ENCODE assay signal across 15 cellular contexts in genomic region chr2:187390891-187391290, GRCh38. TPM values are rescaled to one million over a fixed set of nuclear protein-coding genes. Genes with fewer than 3 reads are reported as not detected.
DNase-seq lines count a peak whose midpoint lies in the region; ATAC-seq, FAIRE-seq and TF ChIP-seq lines count a peak whose summit lies in the region.
"Had no signal": no experiment of that assay in that cellular context is flagged by ENCODE, and none has a peak within 500 bp of the region (broad histone marks: within the 10 kb centered on the region; RNA-seq: fewer than 3 reads in every experiment).

No MANE protein-coding gene starts in this region.

- TF ChIP-seq CTCF in A549 (IDR thresholded peaks at IDR 0.05) (no peak), RWPE2 (IDR thresholded peaks at IDR 0.05; ENCODE audit: poor library complexity, severe bottlenecking) (no peak), fibroblast of mammary gland (conservative IDR thresholded peaks at IDR 0.05; ENCODE audit: control insufficient read depth, insufficient read depth, low read depth, low read length) (no peak)

- no peaks in the 10 kb centered on the region for H3K9me3 ChIP-seq in A549
- H3K9me3 ChIP-seq in RWPE2 (ENCODE audit: severe bottlenecking), result no peaks in the 10 kb centered on the region
- H3K9me3 ChIP-seq: ovary, testis had no signal

- TF ChIP-seq POLR2A in A549 (IDR thresholded peaks at IDR 0.05; ENCODE audit: low read length) (no peak), H54 (IDR thresholded peaks at IDR 0.05; ENCODE audit: low read depth, low read length) (no peak)

- ATAC-seq in A549 (peak; percentile 99 to 100), RWPE2 (ENCODE audit: low read depth) (peak; percentile 99)
- ATAC-seq: T-cell had no signal

- TF ChIP-seq EP300 in A549 (IDR thresholded peaks at IDR 0.05), result no peak

- 0% methylated on average over 1 of the region's 1 CpG for WGBS in A549 (ENCODE audit: missing lambda C conversion rate)

- no peak for TF ChIP-seq RAD21 in A549 (conservative IDR thresholded peaks at IDR 0.05 in 1 of 2, IDR thresholded peaks at IDR 0.05 in 1 of 2)

- CTCF ChIA-PET in A549 (lab: Yijun Ruan, JAX), result no interaction called here

- H3K4me3 ChIP-seq in A549 (no peak overlapping the region), RWPE2 (ENCODE audit: severe bottlenecking) (no peak overlapping the region), fibroblast of mammary gland (ENCODE audit: control insufficient read depth, low read depth, low read length) (no peak overlapping the region)
- H3K4me3 ChIP-seq: left ventricle myocardium inferior, ovary, testis had no signal

- POLR2A ChIA-PET in A549 (lab: Yijun Ruan, JAX), result interaction anchor here (1.0 kb wide), 1 partner anchor 13 kb away, joined by 3 read pairs; no protein-coding TSS in a partner anchor

- in situ Hi-C loops in KBM-7 (cut with MboI; ENCODE audit: low pct_unique_long_range_greater_than_20kb, low sequenced_read_pairs), result no loop called here

- DNase-seq in A549 (ENCODE audit: low read depth in 1 of 2, low spot score in 1 of 2) (peak; percentile 13 to 80), H54 (ENCODE audit: insufficient read length, low spot score) (peak; percentile 41), RWPE2 (ENCODE audit: low spot score) (no peak), fibroblast of mammary gland (ENCODE audit: low read depth) (peak; percentile 84), cerebellum (ENCODE audit: low spot score) (no peak), GF-D8 (lab: John Stamatoyannopoulos, UW) (no peak), NCI-H2227 treated with DMSO at 0.1 percent for 48 hours (lab: John Stamatoyannopoulos, UW) (no peak), KBM-7 (no peak)
- DNase-seq: amygdala, C1 segment of cervical spinal cord, left ventricle myocardium inferior, NCI-H524, ovary, T-cell, testis had no signal

- no peaks in the 10 kb centered on the region for H3K27me3 ChIP-seq in RWPE2 (ENCODE audit: insufficient read depth, poor library complexity, severe bottlenecking)
- H3K27me3 ChIP-seq: ovary, testis had no signal

- H3K4me2 ChIP-seq in A549, result peak overlapping the region; percentile 25; the same call in 2 of the 3 replicates

- H3K27ac ChIP-seq in A549 (no peak overlapping the region), RWPE2 (ENCODE audit: poor library complexity, severe bottlenecking) (no peak overlapping the region)
- H3K27ac ChIP-seq: left ventricle myocardium inferior, ovary, testis had no signal

- no peak for FAIRE-seq in A549 (lab: Jason Lieb, UNC)
- peak; percentile 98 for FAIRE-seq in H54 (lab: Jason Lieb, UNC)

- H3K4me1 ChIP-seq in A549, result peaks cover 13% of the 10 kb centered on the region
- H3K4me1 ChIP-seq in RWPE2 (ENCODE audit: insufficient read depth, poor library complexity, severe bottlenecking), result peaks cover 10% of the 10 kb centered on the region
- H3K4me1 ChIP-seq: left ventricle myocardium inferior, testis had no signal

- H3K36me3 ChIP-seq in RWPE2 (ENCODE audit: low read depth), result no peaks in the 10 kb centered on the region
- H3K36me3 ChIP-seq: ovary had no signal

TF ChIP-seq in A549, 52 proteins besides CTCF, POLR2A, EP300 and RAD21:
- no peak for TF ChIP-seq RCOR1 (IDR thresholded peaks at IDR 0.05; ENCODE audit: low read depth, low read length)
- TF ChIP-seq CEBPB (IDR thresholded peaks at IDR 0.05), result peak in 1 of 2 experiments; percentile 5; a peak in 1 of 4 replicates
- TF ChIP-seq MAX (IDR thresholded peaks at IDR 0.05), result peak; percentile 70
- no peak for TF ChIP-seq E2F6 (IDR thresholded peaks at IDR 0.05; ENCODE audit: borderline replicate concordance, low read depth)
- TF ChIP-seq JUN (IDR thresholded peaks at IDR 0.05), result no peak
- no peak for TF ChIP-seq ZNF302 (CRISPR knock-in tag; IDR thresholded peaks at IDR 0.05)
- no peak for TF ChIP-seq CHD2 (IDR thresholded peaks at IDR 0.05; ENCODE audit: low read length, partially characterized antibody)
- 0 out of 2 replicates have a peak, but pooled peaks have one; percentile 26 for TF ChIP-seq JUNB (IDR thresholded peaks at IDR 0.05)
- no peak for TF ChIP-seq RARB (CRISPR knock-in tag; IDR thresholded peaks at IDR 0.05)
- no peak for TF ChIP-seq HMGXB4 (CRISPR knock-in tag; IDR thresholded peaks at IDR 0.05; ENCODE audit: borderline replicate concordance)
- TF ChIP-seq SMC3 (IDR thresholded peaks at IDR 0.05), result no peak
- TF ChIP-seq HOXB5 (CRISPR knock-in tag; IDR thresholded peaks at IDR 0.05), result no peak
- TF ChIP-seq GATA3 (IDR thresholded peaks at IDR 0.05; ENCODE audit: borderline replicate concordance), result no peak
- TF ChIP-seq HEYL (CRISPR knock-in tag; IDR thresholded peaks at IDR 0.05), result no peak
- peak; percentile 89 for TF ChIP-seq MAFK (IDR thresholded peaks at IDR 0.05; ENCODE audit: partially characterized antibody)
- no peak for TF ChIP-seq NR3C1 (IDR thresholded peaks at IDR 0.05)
- TF ChIP-seq POLR2AphosphoS2 (conservative IDR thresholded peaks at IDR 0.05; ENCODE audit: low read length), result no peak
- no peak for TF ChIP-seq FOSL2 (IDR thresholded peaks at IDR 0.05)
- TF ChIP-seq FOSL2 (CRISPR knock-in tag; IDR thresholded peaks at IDR 0.05), result peak; percentile 76
- no peak for TF ChIP-seq CBX2 (IDR thresholded peaks at IDR 0.05; ENCODE audit: borderline replicate concordance, low read depth)
- TF ChIP-seq ZFP36 (IDR thresholded peaks at IDR 0.05; ENCODE audit: borderline replicate concordance, partially characterized antibody), result no peak
- TF ChIP-seq USF2 (IDR thresholded peaks at IDR 0.05), result peak; percentile 25; the same call in 1 of the 2 replicates
- no peak for TF ChIP-seq HDAC2 (IDR thresholded peaks at IDR 0.05)

RNA-seq across cellular contexts. Expression of gene CALCRL, which starts 57.2 kb away (rescaled TPM):
- 0.90 and 1.5 TPM in 2 replicates for polyA plus RNA-seq in A549 (2011; rRNA removed)
- 0.08 and 0.09 TPM in 2 replicates for polyA plus RNA-seq in A549 (2012; cell fraction: cytosol; rRNA removed)
- 0.06 and 0.20 TPM in 2 replicates for polyA plus RNA-seq in A549 (2012; cell fraction: nucleus; rRNA removed)
- polyA plus RNA-seq in A549 (2017; fragmentation: RNase III; extraction: RNeasy Plus Mini Kit Qiagen cat#74134 plus additional on column Dnase treatment), result 0.01 to 0.08 TPM (median 0.05 TPM) in 3 replicates
- 0.49 and 1.4 TPM in 2 replicates for polyA minus RNA-seq in A549 (2011; rRNA and poly(A)+ RNA removed)
- 18.7 TPM for total RNA-seq in cerebellum

Comparison
In these comparisons a context has a peak if more than half of its experiments do, and no peak if none do; other contexts are left out.
1. DNase-seq: peak in A549 (2 of 2), H54 (single experiment) and fibroblast of mammary gland (single experiment); none in RWPE2 (single experiment), cerebellum (single experiment), GF-D8 (single experiment), NCI-H2227 treated with DMSO at 0.1 percent for 48 hours (single experiment) and KBM-7 (single experiment).